Comparison of ENCODE assay signal across 8 cellular contexts in the genomic region with DNA sequence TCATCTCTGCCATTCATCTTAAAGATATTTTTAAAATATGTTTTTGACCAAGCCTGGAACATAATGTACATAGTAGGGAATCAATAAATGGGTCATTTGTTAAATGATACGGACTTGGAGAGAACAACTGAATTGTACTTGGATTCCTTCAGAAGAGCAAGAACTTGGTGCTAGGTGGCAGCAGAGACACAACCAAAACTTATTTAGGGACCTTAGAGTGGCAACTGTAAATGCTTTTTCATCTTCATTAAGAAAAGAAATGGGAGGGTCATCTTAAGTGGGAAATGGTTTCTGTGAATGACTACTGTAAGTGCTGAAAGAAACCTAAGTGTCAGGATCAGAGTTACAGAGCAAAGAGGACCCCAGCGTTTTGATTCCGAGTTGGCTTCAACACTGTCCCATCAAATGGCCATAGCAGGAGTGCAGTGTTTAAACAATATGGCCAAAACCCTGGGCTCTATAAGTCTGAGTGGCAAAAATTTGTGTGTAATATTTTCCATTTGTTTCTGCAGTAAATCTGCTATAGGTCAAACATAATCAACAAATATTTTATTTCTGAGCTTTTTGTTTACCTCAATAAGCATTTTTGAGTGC.
DNase-seq lines count a peak whose midpoint lies in the region; ATAC-seq and TF ChIP-seq lines count a peak whose summit lies in the region.

No MANE protein-coding gene starts in this region.

- TF ChIP-seq CTCF in Calu3 (IDR thresholded peaks at IDR 0.05; ENCODE audit: unreplicated experiment) (no peak), LNCaP clone FGC (IDR thresholded peaks at IDR 0.05; ENCODE audit: control insufficient read depth, extremely low read depth, insufficient read depth) (peak; percentile 64), brain (conservative IDR thresholded peaks at IDR 0.05) (peak; percentile 63 to 65), uterus (IDR thresholded peaks at IDR 0.05) (peak; percentile 59 to 82 (median 70))

- H3K4me3 ChIP-seq in LNCaP clone FGC (ENCODE audit: low read depth, low read length) (no peak overlapping the region), uterus (no peak overlapping the region)

- CTCF ChIA-PET in Calu3 (lab: Charles Lee) = interaction anchor here (0.6 to 1.7 kb wide), 4 partner anchors 85 to 211 kb away, joined by 3 to 5 read pairs (median 4); no protein-coding TSS in a partner anchor

- H3K27ac ChIP-seq in uterus = peak overlapping the region; percentile 74 to 76

- TF ChIP-seq POLR2A in uterus (IDR thresholded peaks at IDR 0.05) = no peak

- H3K4me3 Mint-ChIP-seq in Calu3 (ENCODE audit: low read depth, unreplicated experiment) (no peak overlapping the region), brain (no peak overlapping the region)

- no peaks in the 10 kb centered on the region for H3K36me3 ChIP-seq in uterus

- H3K4me1 Mint-ChIP-seq in Calu3 (ENCODE audit: low read depth, unreplicated experiment) = no peaks in the 10 kb centered on the region
- H3K4me1 Mint-ChIP-seq in brain = peaks cover 19% of the 10 kb centered on the region

- H3K27me3 Mint-ChIP-seq in Calu3 (ENCODE audit: unreplicated experiment) (no peaks in the 10 kb centered on the region), brain (no peaks in the 10 kb centered on the region)

- H3K36me3 Mint-ChIP-seq in Calu3 (ENCODE audit: insufficient read depth, unreplicated experiment) (no peaks in the 10 kb centered on the region), brain (peaks cover 10% of the 10 kb centered on the region)

- DNase-seq in Calu3 (peak; percentile 17), LNCaP clone FGC (ENCODE audit: low read depth) (no peak), kidney glomerular epithelial cell (lab: John Stamatoyannopoulos, UW) (peak; percentile 53), uterus (peak; percentile 49 to 64)
- DNase-seq in activated naive CD4-positive, alpha-beta T cell treated with anti-CD3 and anti-CD28 coated beads, Interleukin-2, amount 50 U/mL, for 16 hours = no peak

- no peaks in the 10 kb centered on the region for H3K9me3 ChIP-seq in uterus

- H3K27ac Mint-ChIP-seq in Calu3 (ENCODE audit: unreplicated experiment) (no peak overlapping the region), brain (peak overlapping the region in 1 of 5 experiments; percentile 30)

- H3K9me3 Mint-ChIP-seq in Calu3 (ENCODE audit: low read depth, unreplicated experiment) (no peaks in the 10 kb centered on the region), brain (no peaks in the 10 kb centered on the region)

- intact Hi-C loops in Calu3 (cut with micrococcal nuclease; ENCODE audit: unreplicated experiment) (loop anchor here (1.0 to 10.0 kb wide), 4 partner anchors 74 to 207 kb away; no protein-coding TSS in a partner anchor), uterus (cut with DNase I; ENCODE audit: low total_unique reads) (loop anchor here (10.0 kb wide), 2 partner anchors 54 to 104 kb away; no protein-coding TSS in a partner anchor)

- no peaks in the 10 kb centered on the region for H3K27me3 ChIP-seq in uterus

- peaks cover 0 to 3% of the 10 kb centered on the region in 2 donors for H3K4me1 ChIP-seq in uterus

- ATAC-seq in HG02678 (IDR thresholded peaks at IDR 0.05; ENCODE audit: unreplicated experiment) (no peak), GM19395 (IDR thresholded peaks at IDR 0.05; ENCODE audit: unreplicated experiment) (no peak)

- BruUV-seq in Calu3 (replicated peaks; lab: Mats Ljungman, UMichigan) = no TSS peak

Comparison
In these comparisons a context has a peak if more than half of its experiments do, and no peak if none do; other contexts are left out.
1. DNase-seq: peak in Calu3 (single experiment), kidney glomerular epithelial cell (single experiment) and uterus (2 of 2); none in LNCaP clone FGC (single experiment) and activated naive CD4-positive, alpha-beta T cell treated with anti-CD3 and anti-CD28 coated beads, Interleukin-2, amount 50 U/mL, for 16 hours (single experiment).